ENCODE assay signal across 9 cellular contexts in the genomic region with DNA sequence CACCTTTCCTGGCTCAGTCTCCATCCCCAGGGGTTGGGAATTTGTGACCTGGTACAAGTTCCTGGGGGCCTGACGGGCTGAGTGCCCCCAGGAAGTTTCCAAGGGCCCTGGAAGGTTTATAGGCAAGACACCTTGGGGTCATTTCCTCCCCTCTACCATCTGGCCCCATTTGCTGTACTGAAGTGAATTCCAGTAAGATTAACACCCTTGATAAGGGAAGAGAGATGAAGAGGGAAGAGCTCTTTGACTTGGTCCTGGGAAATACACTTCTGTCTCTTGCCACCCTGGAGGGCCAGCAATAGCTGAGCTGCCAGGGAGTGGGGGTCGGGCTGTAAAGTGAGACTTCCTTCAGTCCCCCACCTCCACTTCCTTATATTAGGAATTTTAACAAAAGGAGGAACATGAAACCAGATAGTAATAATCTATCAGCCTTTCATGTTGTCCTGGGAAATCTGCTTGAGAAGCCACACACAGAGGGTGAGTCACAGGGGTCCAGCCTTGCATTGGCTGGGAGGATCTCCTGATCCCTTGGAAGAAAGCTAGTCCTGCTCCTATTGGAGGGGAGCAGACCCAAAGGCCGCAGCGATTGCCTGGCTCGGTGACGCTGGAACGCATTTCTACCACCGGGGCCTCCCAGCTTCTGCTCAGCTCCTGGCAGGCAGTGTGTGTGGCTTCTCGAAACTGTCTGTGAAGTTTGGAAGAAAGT.
DNase-seq lines count a peak whose midpoint lies in the region; ATAC-seq and TF ChIP-seq lines count a peak whose summit lies in the region.
"Had no signal": no experiment of that assay in that cellular context is flagged by ENCODE, and none has a peak within 500 bp of the region (broad histone marks: within the 10 kb centered on the region; RNA-seq: fewer than 3 reads in every experiment).

No MANE protein-coding gene starts in this region.

- H3K9me3 ChIP-seq in right atrium auricular region = no peaks in the 10 kb centered on the region

- no peak for TF ChIP-seq CTCF in WTC11 (IDR thresholded peaks at IDR 0.05)
- no peak for TF ChIP-seq CTCF in right atrium auricular region (IDR thresholded peaks at IDR 0.05)

- peak overlapping the region in 1 of 2 donors; percentile 26 for H3K27ac ChIP-seq in right atrium auricular region

- no peak overlapping the region for H3K4me3 Mint-ChIP-seq in WTC11

- H3K9me3 Mint-ChIP-seq in WTC11 = no peaks in the 10 kb centered on the region

- ATAC-seq in WTC11 (peak; percentile 97), GM21367 (IDR thresholded peaks at IDR 0.05; ENCODE audit: unreplicated experiment) (no peak)

- peaks cover 0 to 11% of the 10 kb centered on the region in 2 donors for H3K4me1 ChIP-seq in right atrium auricular region

- peak; percentile 54 for DNase-seq in GOT3 (lab: John Stamatoyannopoulos, UW)
- DNase-seq in WTC11 (ENCODE audit: low spot score) = peak; percentile 61
- peak; percentile 81 for DNase-seq in right atrium auricular region (ENCODE audit: low spot score)
- DNase-seq in skeletal muscle cell (ENCODE audit: low read depth) = peak; percentile 100
- DNase-seq in NCI-H526 (lab: John Stamatoyannopoulos, UW) = no peak
- no peak for DNase-seq in OCI-M1 (lab: John Stamatoyannopoulos, UW)
- DNase-seq in NCI-H1436 (lab: John Stamatoyannopoulos, UW) = no peak
- DNase-seq: NCI-H526 treated with DMSO at 0.1 percent for 48 hours had no signal

- H3K27me3 Mint-ChIP-seq in WTC11 (ENCODE audit: low read depth) = no peaks in the 10 kb centered on the region

- CTCF ChIA-PET in WTC11 (lab: Charles Lee) = interaction anchor here (0.5 to 2.1 kb wide), 15 partner anchors 10 to 215 kb away, joined by 3 to 11 read pairs (median 3); a partner anchor contains a TSS

- peak overlapping the region; percentile 98 for H3K27ac Mint-ChIP-seq in WTC11

- no peaks in the 10 kb centered on the region for H3K36me3 ChIP-seq in right atrium auricular region

- POLR2A ChIA-PET in WTC11 (lab: Charles Lee) = interaction anchor here (1.5 kb wide), 1 partner anchor 113 kb away, joined by 5 read pairs; no protein-coding TSS in a partner anchor

- H3K4me1 Mint-ChIP-seq in WTC11 = peaks cover 31% of the 10 kb centered on the region

- H3K36me3 Mint-ChIP-seq in WTC11 = no peaks in the 10 kb centered on the region

- H3K4me3 ChIP-seq in right atrium auricular region (no peak overlapping the region), skeletal muscle cell (ENCODE audit: low read depth, low read length) (no peak overlapping the region)

- H3K27me3 ChIP-seq in right atrium auricular region = no peaks in the 10 kb centered on the region

TF ChIP-seq in WTC11, 78 proteins besides CTCF, POLR2A, EP300 and RAD21:
- TF ChIP-seq, protein P1, sequence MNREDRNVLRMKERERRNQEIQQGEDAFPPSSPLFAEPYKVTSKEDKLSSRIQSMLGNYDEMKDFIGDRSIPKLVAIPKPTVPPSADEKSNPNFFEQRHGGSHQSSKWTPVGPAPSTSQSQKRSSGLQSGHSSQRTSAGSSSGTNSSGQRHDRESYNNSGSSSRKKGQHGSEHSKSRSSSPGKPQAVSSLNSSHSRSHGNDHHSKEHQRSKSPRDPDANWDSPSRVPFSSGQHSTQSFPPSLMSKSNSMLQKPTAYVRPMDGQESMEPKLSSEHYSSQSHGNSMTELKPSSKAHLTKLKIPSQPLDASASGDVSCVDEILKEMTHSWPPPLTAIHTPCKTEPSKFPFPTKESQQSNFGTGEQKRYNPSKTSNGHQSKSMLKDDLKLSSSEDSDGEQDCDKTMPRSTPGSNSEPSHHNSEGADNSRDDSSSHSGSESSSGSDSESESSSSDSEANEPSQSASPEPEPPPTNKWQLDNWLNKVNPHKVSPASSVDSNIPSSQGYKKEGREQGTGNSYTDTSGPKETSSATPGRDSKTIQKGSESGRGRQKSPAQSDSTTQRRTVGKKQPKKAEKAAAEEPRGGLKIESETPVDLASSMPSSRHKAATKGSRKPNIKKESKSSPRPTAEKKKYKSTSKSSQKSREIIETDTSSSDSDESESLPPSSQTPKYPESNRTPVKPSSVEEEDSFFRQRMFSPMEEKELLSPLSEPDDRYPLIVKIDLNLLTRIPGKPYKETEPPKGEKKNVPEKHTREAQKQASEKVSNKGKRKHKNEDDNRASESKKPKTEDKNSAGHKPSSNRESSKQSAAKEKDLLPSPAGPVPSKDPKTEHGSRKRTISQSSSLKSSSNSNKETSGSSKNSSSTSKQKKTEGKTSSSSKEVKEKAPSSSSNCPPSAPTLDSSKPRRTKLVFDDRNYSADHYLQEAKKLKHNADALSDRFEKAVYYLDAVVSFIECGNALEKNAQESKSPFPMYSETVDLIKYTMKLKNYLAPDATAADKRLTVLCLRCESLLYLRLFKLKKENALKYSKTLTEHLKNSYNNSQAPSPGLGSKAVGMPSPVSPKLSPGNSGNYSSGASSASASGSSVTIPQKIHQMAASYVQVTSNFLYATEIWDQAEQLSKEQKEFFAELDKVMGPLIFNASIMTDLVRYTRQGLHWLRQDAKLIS (CRISPR knock-in tag; IDR thresholded peaks at IDR 0.05; ENCODE audit: borderline replicate concordance) = no peak
- no peak for TF ChIP-seq ZNF317 (CRISPR knock-in tag; IDR thresholded peaks at IDR 0.05; ENCODE audit: borderline replicate concordance, low read depth)
- TF ChIP-seq ELF4 (CRISPR knock-in tag; IDR thresholded peaks at IDR 0.05; ENCODE audit: low read depth) = no peak
- TF ChIP-seq IRF2 (CRISPR knock-in tag; IDR thresholded peaks at IDR 0.05; ENCODE audit: borderline replicate concordance, low read depth) = no peak
- no peak for TF ChIP-seq JAZF1 (CRISPR knock-in tag; IDR thresholded peaks at IDR 0.05)
- TF ChIP-seq, protein P2, sequence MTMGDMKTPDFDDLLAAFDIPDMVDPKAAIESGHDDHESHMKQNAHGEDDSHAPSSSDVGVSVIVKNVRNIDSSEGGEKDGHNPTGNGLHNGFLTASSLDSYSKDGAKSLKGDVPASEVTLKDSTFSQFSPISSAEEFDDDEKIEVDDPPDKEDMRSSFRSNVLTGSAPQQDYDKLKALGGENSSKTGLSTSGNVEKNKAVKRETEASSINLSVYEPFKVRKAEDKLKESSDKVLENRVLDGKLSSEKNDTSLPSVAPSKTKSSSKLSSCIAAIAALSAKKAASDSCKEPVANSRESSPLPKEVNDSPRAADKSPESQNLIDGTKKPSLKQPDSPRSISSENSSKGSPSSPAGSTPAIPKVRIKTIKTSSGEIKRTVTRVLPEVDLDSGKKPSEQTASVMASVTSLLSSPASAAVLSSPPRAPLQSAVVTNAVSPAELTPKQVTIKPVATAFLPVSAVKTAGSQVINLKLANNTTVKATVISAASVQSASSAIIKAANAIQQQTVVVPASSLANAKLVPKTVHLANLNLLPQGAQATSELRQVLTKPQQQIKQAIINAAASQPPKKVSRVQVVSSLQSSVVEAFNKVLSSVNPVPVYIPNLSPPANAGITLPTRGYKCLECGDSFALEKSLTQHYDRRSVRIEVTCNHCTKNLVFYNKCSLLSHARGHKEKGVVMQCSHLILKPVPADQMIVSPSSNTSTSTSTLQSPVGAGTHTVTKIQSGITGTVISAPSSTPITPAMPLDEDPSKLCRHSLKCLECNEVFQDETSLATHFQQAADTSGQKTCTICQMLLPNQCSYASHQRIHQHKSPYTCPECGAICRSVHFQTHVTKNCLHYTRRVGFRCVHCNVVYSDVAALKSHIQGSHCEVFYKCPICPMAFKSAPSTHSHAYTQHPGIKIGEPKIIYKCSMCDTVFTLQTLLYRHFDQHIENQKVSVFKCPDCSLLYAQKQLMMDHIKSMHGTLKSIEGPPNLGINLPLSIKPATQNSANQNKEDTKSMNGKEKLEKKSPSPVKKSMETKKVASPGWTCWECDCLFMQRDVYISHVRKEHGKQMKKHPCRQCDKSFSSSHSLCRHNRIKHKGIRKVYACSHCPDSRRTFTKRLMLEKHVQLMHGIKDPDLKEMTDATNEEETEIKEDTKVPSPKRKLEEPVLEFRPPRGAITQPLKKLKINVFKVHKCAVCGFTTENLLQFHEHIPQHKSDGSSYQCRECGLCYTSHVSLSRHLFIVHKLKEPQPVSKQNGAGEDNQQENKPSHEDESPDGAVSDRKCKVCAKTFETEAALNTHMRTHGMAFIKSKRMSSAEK (CRISPR knock-in tag; IDR thresholded peaks at IDR 0.05; ENCODE audit: borderline replicate concordance) = peak; percentile 9; the same call in 1 of the 2 replicates
- TF ChIP-seq, protein P3, sequence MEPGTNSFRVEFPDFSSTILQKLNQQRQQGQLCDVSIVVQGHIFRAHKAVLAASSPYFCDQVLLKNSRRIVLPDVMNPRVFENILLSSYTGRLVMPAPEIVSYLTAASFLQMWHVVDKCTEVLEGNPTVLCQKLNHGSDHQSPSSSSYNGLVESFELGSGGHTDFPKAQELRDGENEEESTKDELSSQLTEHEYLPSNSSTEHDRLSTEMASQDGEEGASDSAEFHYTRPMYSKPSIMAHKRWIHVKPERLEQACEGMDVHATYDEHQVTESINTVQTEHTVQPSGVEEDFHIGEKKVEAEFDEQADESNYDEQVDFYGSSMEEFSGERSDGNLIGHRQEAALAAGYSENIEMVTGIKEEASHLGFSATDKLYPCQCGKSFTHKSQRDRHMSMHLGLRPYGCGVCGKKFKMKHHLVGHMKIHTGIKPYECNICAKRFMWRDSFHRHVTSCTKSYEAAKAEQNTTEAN (CRISPR knock-in tag; IDR thresholded peaks at IDR 0.05) = no peak
- TF ChIP-seq, protein P4, sequence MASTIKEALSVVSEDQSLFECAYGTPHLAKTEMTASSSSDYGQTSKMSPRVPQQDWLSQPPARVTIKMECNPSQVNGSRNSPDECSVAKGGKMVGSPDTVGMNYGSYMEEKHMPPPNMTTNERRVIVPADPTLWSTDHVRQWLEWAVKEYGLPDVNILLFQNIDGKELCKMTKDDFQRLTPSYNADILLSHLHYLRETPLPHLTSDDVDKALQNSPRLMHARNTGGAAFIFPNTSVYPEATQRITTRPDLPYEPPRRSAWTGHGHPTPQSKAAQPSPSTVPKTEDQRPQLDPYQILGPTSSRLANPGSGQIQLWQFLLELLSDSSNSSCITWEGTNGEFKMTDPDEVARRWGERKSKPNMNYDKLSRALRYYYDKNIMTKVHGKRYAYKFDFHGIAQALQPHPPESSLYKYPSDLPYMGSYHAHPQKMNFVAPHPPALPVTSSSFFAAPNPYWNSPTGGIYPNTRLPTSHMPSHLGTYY (CRISPR knock-in tag; IDR thresholded peaks at IDR 0.05) = no peak
- TF ChIP-seq ZNF423 (CRISPR knock-in tag; IDR thresholded peaks at IDR 0.05) = 0 out of 2 replicates have a peak, but pooled peaks have one; percentile 2

Comparison
In these comparisons a context has a peak if more than half of its experiments do, and no peak if none do; other contexts are left out.
1. DNase-seq: peak in GOT3 (single experiment), WTC11 (single experiment), right atrium auricular region (single experiment) and skeletal muscle cell (single experiment); none in NCI-H526 (0 of 2), OCI-M1 (single experiment) and NCI-H1436 (single experiment).